ENCODE assay signal across 1 cellular context in the genomic region with DNA sequence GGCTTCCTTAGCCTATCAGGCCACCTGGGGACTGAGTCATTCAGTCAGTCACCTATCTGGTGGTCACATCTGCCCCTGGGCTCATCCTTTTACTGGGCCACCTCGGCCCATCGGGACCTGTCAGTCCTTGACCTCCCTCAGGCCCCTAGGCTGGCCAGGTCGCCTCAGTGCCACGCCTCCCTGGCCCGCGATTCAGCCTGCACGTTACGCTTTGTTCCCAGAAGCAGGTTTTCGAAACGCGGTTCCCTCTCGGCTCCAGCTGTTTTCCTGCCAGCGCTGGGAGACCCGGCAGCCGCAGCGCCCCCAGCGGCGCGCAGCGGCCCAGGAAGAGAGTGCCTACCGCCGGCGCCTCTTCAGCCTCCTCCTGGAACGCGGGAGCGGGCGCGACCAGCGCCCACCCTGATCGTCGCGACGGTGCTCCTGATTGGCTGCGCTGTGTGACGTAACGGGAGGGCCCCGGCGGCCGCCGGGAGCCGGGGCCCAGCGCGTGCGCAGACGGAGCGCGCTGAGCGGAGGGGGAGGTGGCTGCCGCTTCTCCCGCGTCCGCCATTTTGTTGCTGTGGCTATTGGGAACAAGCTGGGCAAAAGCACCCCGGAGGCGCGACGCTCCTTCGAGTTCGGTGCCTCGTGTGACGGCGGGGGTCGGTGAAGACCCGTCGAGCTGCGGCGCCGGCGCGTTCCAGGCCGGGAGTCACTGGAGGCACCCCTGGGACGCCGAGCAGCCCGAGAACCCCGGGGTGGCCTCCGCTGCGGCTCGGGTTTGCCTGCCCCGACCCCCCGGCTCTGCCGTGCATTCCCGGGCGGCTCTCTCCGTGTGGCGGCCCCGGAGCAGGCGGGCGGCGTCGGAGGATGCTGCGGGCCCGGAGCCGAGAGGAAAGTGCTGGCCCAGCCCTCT.
TF ChIP-seq lines count a peak whose summit lies in the region.

A gene with protein sequence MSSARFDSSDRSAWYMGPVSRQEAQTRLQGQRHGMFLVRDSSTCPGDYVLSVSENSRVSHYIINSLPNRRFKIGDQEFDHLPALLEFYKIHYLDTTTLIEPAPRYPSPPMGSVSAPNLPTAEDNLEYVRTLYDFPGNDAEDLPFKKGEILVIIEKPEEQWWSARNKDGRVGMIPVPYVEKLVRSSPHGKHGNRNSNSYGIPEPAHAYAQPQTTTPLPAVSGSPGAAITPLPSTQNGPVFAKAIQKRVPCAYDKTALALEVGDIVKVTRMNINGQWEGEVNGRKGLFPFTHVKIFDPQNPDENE (plus strand): TSS at position 492 of the 895 bp plus-strand sequence. CDS start 528 bp downstream, outside the sequence.

TF ChIP-seq in K562, 482 proteins besides CTCF, POLR2A, EP300 and RAD21 (continued from another document):
- TF ChIP-seq, protein P1, sequence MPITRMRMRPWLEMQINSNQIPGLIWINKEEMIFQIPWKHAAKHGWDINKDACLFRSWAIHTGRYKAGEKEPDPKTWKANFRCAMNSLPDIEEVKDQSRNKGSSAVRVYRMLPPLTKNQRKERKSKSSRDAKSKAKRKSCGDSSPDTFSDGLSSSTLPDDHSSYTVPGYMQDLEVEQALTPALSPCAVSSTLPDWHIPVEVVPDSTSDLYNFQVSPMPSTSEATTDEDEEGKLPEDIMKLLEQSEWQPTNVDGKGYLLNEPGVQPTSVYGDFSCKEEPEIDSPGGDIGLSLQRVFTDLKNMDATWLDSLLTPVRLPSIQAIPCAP (CRISPR knock-in tag; IDR thresholded peaks at IDR 0.05; ENCODE audit: borderline replicate concordance) = no peak
- TF ChIP-seq ZNF184 (CRISPR knock-in tag; IDR thresholded peaks at IDR 0.05) (no peak), XRCC5 (IDR thresholded peaks at IDR 0.05; ENCODE audit: low read depth, low read length) (no peak), BMI1 (IDR thresholded peaks at IDR 0.05; ENCODE audit: low read length) (no peak), ILF3 (IDR thresholded peaks at IDR 0.05; ENCODE audit: borderline replicate concordance) (no peak), RB1 (IDR thresholded peaks at IDR 0.05; ENCODE audit: low read depth) (no peak), ELF4 (CRISPR knock-in tag; IDR thresholded peaks at IDR 0.05) (no peak), SP2 (IDR thresholded peaks at IDR 0.05; ENCODE audit: extremely low read depth, low read depth, low read length, poor library complexity, severe bottlenecking) (peak; percentile 26)
TF ChIP-seq in K562: peak in this region for 64.
